In genomic region chr3:197711973-197712707, GRCh38 we compare ENCODE assay signal across 7 cellular contexts. TPM values are rescaled to one million over a fixed set of nuclear protein-coding genes. Genes with fewer than 3 reads are reported as not detected.
DNase-seq lines count a peak whose midpoint lies in the region; ATAC-seq and TF ChIP-seq lines count a peak whose summit lies in the region.

No MANE protein-coding gene starts in this region.

- peak overlapping the region; percentile 87 for H3K4me2 ChIP-seq in OCI-LY3 (ENCODE audit: low read length)

- H3K9ac ChIP-seq in OCI-LY3 (ENCODE audit: low read length), result peak overlapping the region; percentile 49

- H3K27me3 ChIP-seq in OCI-LY3 (ENCODE audit: low read depth, low read length) (no peaks in the 10 kb centered on the region), esophagus (ENCODE audit: control insufficient read depth in 1 of 2, insufficient read depth in 2 of 2, low read length in 2 of 2) (no peaks in the 10 kb centered on the region), muscle layer of duodenum (ENCODE audit: low read depth, low read length) (no peaks in the 10 kb centered on the region)

- no peak for TF ChIP-seq CTCF in OCI-LY3 (IDR thresholded peaks at IDR 0.05; ENCODE audit: low read depth, low read length)

- H3K36me3 ChIP-seq in OCI-LY3 (replicated peaks; ENCODE audit: low read depth, low read length) (peaks cover 37% of the 10 kb centered on the region), esophagus (ENCODE audit: control insufficient read depth in 2 of 2, insufficient read depth in 2 of 2, low read length in 1 of 2) (no peaks in the 10 kb centered on the region), muscle layer of duodenum (ENCODE audit: control insufficient read depth in 1 of 2, insufficient read depth in 2 of 2, low read length in 2 of 2) (peaks cover 0 to 16% of the 10 kb centered on the region in 2 donors)

- peaks cover 77% of the 10 kb centered on the region for H3K4me1 ChIP-seq in OCI-LY3 (ENCODE audit: low read length)
- no peaks in the 10 kb centered on the region for H3K4me1 ChIP-seq in esophagus (ENCODE audit: control insufficient read depth in 2 of 2, insufficient read depth in 2 of 2, low read length in 1 of 2)
- H3K4me1 ChIP-seq in muscle layer of duodenum (ENCODE audit: control insufficient read depth in 1 of 2, insufficient read depth in 2 of 2, low read length in 2 of 2), result peaks cover 5 to 16% of the 10 kb centered on the region in 2 donors

- peak; percentile 78 for DNase-seq in activated T-cell treated with anti-CD3 and anti-CD28 coated beads, Interleukin-2, amount 50 U/mL, for 1 hour
- DNase-seq in stimulated activated CD8-positive, alpha-beta memory T cell treated with anti-CD3 and anti-CD28 coated beads, Interleukin-4, amount 100 ng/mL, for 48 hours, result peak; percentile 88

- WGBS in esophagus, 2 donors, result 3 to 13% methylated on average over 9 of the region's 9 CpGs

- ATAC-seq in GM18907 (IDR thresholded peaks at IDR 0.05; ENCODE audit: unreplicated experiment), result peak; percentile 85
- peak; percentile 82 for ATAC-seq in HG03097 (IDR thresholded peaks at IDR 0.05; ENCODE audit: low FRiP score, unreplicated experiment)

- H3K27ac ChIP-seq in OCI-LY3 (ENCODE audit: low read length), result peak overlapping the region; percentile 96
- peak overlapping the region; percentile 88 to 96 for H3K27ac ChIP-seq in esophagus (ENCODE audit: low read depth in 2 of 2, low read length in 1 of 2)
- peak overlapping the region; percentile 86 for H3K27ac ChIP-seq in muscle layer of duodenum (ENCODE audit: low read length)

- H3K79me2 ChIP-seq in OCI-LY3 (ENCODE audit: low read length), result peaks cover 42% of the 10 kb centered on the region

- H3K4me3 ChIP-seq in OCI-LY3 (ENCODE audit: low read length) (peak overlapping the region; percentile 65), esophagus (ENCODE audit: low read depth in 1 of 2, low read length in 2 of 2) (peak overlapping the region in 1 of 2 donors; percentile 37), muscle layer of duodenum (ENCODE audit: low read depth in 1 of 2, low read length in 2 of 2) (peak overlapping the region; percentile 47 to 48)

- H2AFZ ChIP-seq in OCI-LY3 (ENCODE audit: low read depth, low read length), result no peak overlapping the region

- no peaks in the 10 kb centered on the region for H4K20me1 ChIP-seq in OCI-LY3 (ENCODE audit: insufficient read depth, low read length)

- H3K9me3 ChIP-seq in OCI-LY3 (ENCODE audit: insufficient read depth, low read length) (no peaks in the 10 kb centered on the region), esophagus (ENCODE audit: control insufficient read depth in 2 of 2, insufficient read depth in 1 of 2, low read depth in 1 of 2, low read length in 1 of 2) (no peaks in the 10 kb centered on the region), muscle layer of duodenum (ENCODE audit: control insufficient read depth in 1 of 2, low read length in 2 of 2) (no peaks in the 10 kb centered on the region)

RNA-seq across cellular contexts. Expression of gene RUBCN, which starts 24.6 kb away (rescaled TPM):
- 10 to 100 TPM in 1 of 2 donors, 1 to 10 TPM in 1; 8.2 to 12.6 TPM for polyA plus RNA-seq in esophagus

RNA-seq across cellular contexts. Expression of gene FYTTD1, which starts 37.5 kb away (rescaled TPM):
- polyA plus RNA-seq in esophagus, result 10 to 100 TPM; 11.2 to 17.8 TPM
